8 cellular contexts compared by ENCODE assay signal in the genomic region with DNA sequence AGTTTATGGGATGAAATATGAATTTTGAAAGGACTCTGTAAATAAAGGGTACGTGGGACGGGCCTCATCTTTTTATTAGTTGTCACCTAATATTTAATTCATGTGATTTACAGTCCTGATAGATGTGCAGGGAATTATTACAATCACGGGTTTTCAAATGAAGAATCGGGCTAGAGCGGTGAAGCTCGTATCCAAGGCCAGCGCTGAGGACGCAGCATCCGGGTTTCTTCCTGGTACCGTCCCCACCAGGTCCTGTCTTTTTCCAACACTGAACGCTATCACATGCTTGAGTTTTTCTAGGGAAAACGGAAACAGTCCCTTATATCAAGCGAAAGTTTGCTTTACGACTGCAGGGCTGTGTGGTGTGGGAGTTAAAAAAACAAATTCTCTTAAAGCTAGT. TPM values are rescaled to one million over a fixed set of nuclear protein-coding genes. Genes with fewer than 3 reads are reported as not detected.
DNase-seq lines count a peak whose midpoint lies in the region; ATAC-seq and TF ChIP-seq lines count a peak whose summit lies in the region.

No MANE protein-coding gene starts in this region.

- H3K36me3 ChIP-seq in HUES64 (ENCODE audit: insufficient read depth, low read length) (peaks cover 33% of the 10 kb centered on the region), neutrophil (peaks cover 12% of the 10 kb centered on the region)

- no peak for TF ChIP-seq CTCF in CD14-positive monocyte (IDR thresholded peaks at IDR 0.05)
- no peak for TF ChIP-seq CTCF in neutrophil (IDR thresholded peaks at IDR 0.05)

- H3K9me3 Mint-ChIP-seq in CD14-positive monocyte = no peaks in the 10 kb centered on the region
- H3K9me3 Mint-ChIP-seq in activated T-helper 1 cell treated with anti-CD3 and anti-CD28 coated beads, Interleukin-12 subunit alpha, Interleukin-12 subunit beta, Interleukin-2, Interleukin-4 antibody, amounts not matched to agents 30 ng/mL and 10 ng/mL and 1 ng/mL, durations not matched to agents 14 hours and 24 hours and 36 hours = no peaks in the 10 kb centered on the region

- H3K4me3 Mint-ChIP-seq in CD14-positive monocyte = peak overlapping the region; percentile 87 to 94
- H3K4me3 Mint-ChIP-seq in activated T-helper 1 cell treated with anti-CD3 and anti-CD28 coated beads, Interleukin-12 subunit alpha, Interleukin-12 subunit beta, Interleukin-2, Interleukin-4 antibody, amounts not matched to agents 30 ng/mL and 10 ng/mL and 1 ng/mL, durations not matched to agents 14 hours and 24 hours and 36 hours = peak overlapping the region; percentile 89

- H3K9ac ChIP-seq in HUES64 (ENCODE audit: low read depth, low read length) = peak overlapping the region; percentile 27; the same call in 1 of the 2 replicates

- H3K27me3 Mint-ChIP-seq in CD14-positive monocyte (ENCODE audit: low read depth in 3 of 3) = peaks cover 0 to 3% (median 0%) of the 10 kb centered on the region in 3 donors
- H3K27me3 Mint-ChIP-seq in activated T-helper 1 cell treated with anti-CD3 and anti-CD28 coated beads, Interleukin-12 subunit alpha, Interleukin-12 subunit beta, Interleukin-2, Interleukin-4 antibody, amounts not matched to agents 30 ng/mL and 10 ng/mL and 1 ng/mL, durations not matched to agents 14 hours and 24 hours and 36 hours (ENCODE audit: insufficient read depth) = no peaks in the 10 kb centered on the region

- peaks cover 30% of the 10 kb centered on the region for H3K4me1 Mint-ChIP-seq in CD14-positive monocyte
- H3K4me1 Mint-ChIP-seq in activated T-helper 1 cell treated with anti-CD3 and anti-CD28 coated beads, Interleukin-12 subunit alpha, Interleukin-12 subunit beta, Interleukin-2, Interleukin-4 antibody, amounts not matched to agents 30 ng/mL and 10 ng/mL and 1 ng/mL, durations not matched to agents 14 hours and 24 hours and 36 hours (ENCODE audit: low read depth) = peaks cover 28% of the 10 kb centered on the region

- peaks cover 30 to 52% of the 10 kb centered on the region in 2 donors for H3K36me3 Mint-ChIP-seq in CD14-positive monocyte
- H3K36me3 Mint-ChIP-seq in activated T-helper 1 cell treated with anti-CD3 and anti-CD28 coated beads, Interleukin-12 subunit alpha, Interleukin-12 subunit beta, Interleukin-2, Interleukin-4 antibody, amounts not matched to agents 30 ng/mL and 10 ng/mL and 1 ng/mL, durations not matched to agents 14 hours and 24 hours and 36 hours (ENCODE audit: low read depth) = peaks cover 19% of the 10 kb centered on the region

- peak overlapping the region; percentile 84 for H3K4me3 ChIP-seq in HUES64 (ENCODE audit: low read length)
- peak overlapping the region; percentile 81 to 97 for H3K4me3 ChIP-seq in neutrophil (ENCODE audit: low read depth in 1 of 2, low read length in 1 of 2)

- WGBS in HUES64 = 17% methylated on average over 13 of the region's 14 CpGs

- H3K4me1 ChIP-seq in HUES64 (ENCODE audit: insufficient read depth, low read length) = peaks cover 6% of the 10 kb centered on the region; the same call in 1 of the 2 replicates
- peaks cover 21 to 24% of the 10 kb centered on the region in 2 experiments for H3K4me1 ChIP-seq in neutrophil (ENCODE audit: control insufficient read depth in 1 of 2, insufficient read depth in 1 of 2, low read depth in 1 of 2, low read length in 1 of 2)

- H3K27me3 ChIP-seq in HUES64 (ENCODE audit: insufficient read depth, low read length) = no peaks in the 10 kb centered on the region
- H3K27me3 ChIP-seq in neutrophil = no peaks in the 10 kb centered on the region

- H3K27ac ChIP-seq in HUES64 (ENCODE audit: low read depth, low read length) (no peak overlapping the region), neutrophil (peak overlapping the region; percentile 93)

- DNase-seq in CD14-positive monocyte (ENCODE audit: low spot score) (no peak), glomerular visceral epithelial cell (ENCODE audit: extremely low spot score) (peak; percentile 18), OCI-M2 (lab: John Stamatoyannopoulos, UW; ENCODE audit: unreplicated experiment) (no peak)
- no peak for DNase-seq in activated T-helper 1 cell treated with anti-CD3 and anti-CD28 coated beads, Interleukin-12 subunit alpha, Interleukin-12 subunit beta, Interleukin-2, Interleukin-4 antibody, amounts not matched to agents 30 ng/mL and 10 ng/mL and 1 ng/mL, durations not matched to agents 14 hours and 24 hours and 36 hours (ENCODE audit: low spot score)

- intact Hi-C loops in CD14-positive monocyte (cut with micrococcal nuclease) = no loop called here
- intact Hi-C loops in activated T-helper 1 cell treated with anti-CD3 and anti-CD28 coated beads, Interleukin-12 subunit alpha, Interleukin-12 subunit beta, Interleukin-2, Interleukin-4 antibody, amounts not matched to agents 30 ng/mL and 10 ng/mL and 1 ng/mL, durations not matched to agents 14 hours and 24 hours and 36 hours (cut with micrococcal nuclease) = loop anchor here (1.0 kb wide), 3 partner anchors 10 to 299 kb away; a partner anchor contains a TSS

- H3K27ac Mint-ChIP-seq in CD14-positive monocyte = peak overlapping the region; percentile 95 to 99 (median 98)
- H3K27ac Mint-ChIP-seq in activated T-helper 1 cell treated with anti-CD3 and anti-CD28 coated beads, Interleukin-12 subunit alpha, Interleukin-12 subunit beta, Interleukin-2, Interleukin-4 antibody, amounts not matched to agents 30 ng/mL and 10 ng/mL and 1 ng/mL, durations not matched to agents 14 hours and 24 hours and 36 hours = peak overlapping the region; percentile 92

- ATAC-seq in HG02870 (IDR thresholded peaks at IDR 0.05; ENCODE audit: unreplicated experiment) = no peak
- no peak for ATAC-seq in GM18909 (IDR thresholded peaks at IDR 0.05; ENCODE audit: poor library complexity, unreplicated experiment)

- H3K9me3 ChIP-seq in HUES64 (ENCODE audit: insufficient read depth, low read depth, low read length) (no peaks in the 10 kb centered on the region), neutrophil (no peaks in the 10 kb centered on the region)

RNA-seq across cellular contexts. Expression of a gene that starts 0.8 kb away (rescaled TPM):
- 100 to 1,000 TPM; 180 to 182 TPM for polyA plus RNA-seq in CD14-positive monocyte
- 35.8 TPM for polyA plus RNA-seq in HUES64 (2013, experiment 1 of 2)
- polyA plus RNA-seq in HUES64 (2013, experiment 2 of 2) = 34.0 TPM
- total RNA-seq in activated T-helper 1 cell treated with anti-CD3 and anti-CD28 coated beads, Interleukin-12 subunit alpha, Interleukin-12 subunit beta, Interleukin-2, Interleukin-4 antibody, amounts not matched to agents 30 ng/mL and 10 ng/mL and 1 ng/mL, durations not matched to agents 14 hours and 24 hours and 36 hours = 53.9 and 58.2 TPM in 2 replicates

RNA-seq across cellular contexts. Expression of a gene that starts 6.2 kb away (rescaled TPM):
- 1 to 10 TPM; 2.4 to 3.6 TPM for polyA plus RNA-seq in CD14-positive monocyte
- 4.5 TPM for polyA plus RNA-seq in HUES64 (2013, experiment 1 of 2)
- 4.4 TPM for polyA plus RNA-seq in HUES64 (2013, experiment 2 of 2)
- total RNA-seq in activated T-helper 1 cell treated with anti-CD3 and anti-CD28 coated beads, Interleukin-12 subunit alpha, Interleukin-12 subunit beta, Interleukin-2, Interleukin-4 antibody, amounts not matched to agents 30 ng/mL and 10 ng/mL and 1 ng/mL, durations not matched to agents 14 hours and 24 hours and 36 hours = 5.6 and 5.9 TPM in 2 replicates

RNA-seq across cellular contexts. Expression of a gene that starts 9.7 kb away (rescaled TPM):
- polyA plus RNA-seq in CD14-positive monocyte = 100 to 1,000 TPM; 200 to 218 TPM
- polyA plus RNA-seq in HUES64 (2013, experiment 1 of 2) = 13.9 TPM
- polyA plus RNA-seq in HUES64 (2013, experiment 2 of 2) = 19.1 TPM
- total RNA-seq in activated T-helper 1 cell treated with anti-CD3 and anti-CD28 coated beads, Interleukin-12 subunit alpha, Interleukin-12 subunit beta, Interleukin-2, Interleukin-4 antibody, amounts not matched to agents 30 ng/mL and 10 ng/mL and 1 ng/mL, durations not matched to agents 14 hours and 24 hours and 36 hours = 30.5 and 30.9 TPM in 2 replicates

RNA-seq across cellular contexts. Expression of a gene that starts 10.3 kb away (rescaled TPM):
- polyA plus RNA-seq in CD14-positive monocyte = 100 to 1,000 TPM; 138 to 167 TPM
- polyA plus RNA-seq in HUES64 (2013, experiment 1 of 2) = 112 TPM
- 101 TPM for polyA plus RNA-seq in HUES64 (2013, experiment 2 of 2)
- 81.6 and 85.8 TPM in 2 replicates for total RNA-seq in activated T-helper 1 cell treated with anti-CD3 and anti-CD28 coated beads, Interleukin-12 subunit alpha, Interleukin-12 subunit beta, Interleukin-2, Interleukin-4 antibody, amounts not matched to agents 30 ng/mL and 10 ng/mL and 1 ng/mL, durations not matched to agents 14 hours and 24 hours and 36 hours

RNA-seq across cellular contexts. Expression of a gene that starts 50.3 kb away (rescaled TPM):
- not detected for polyA plus RNA-seq in CD14-positive monocyte
- 0.45 TPM for polyA plus RNA-seq in HUES64 (2013, experiment 1 of 2)
- polyA plus RNA-seq in HUES64 (2013, experiment 2 of 2) = 0.38 TPM
- 4.1 and 4.6 TPM in 2 replicates for total RNA-seq in activated T-helper 1 cell treated with anti-CD3 and anti-CD28 coated beads, Interleukin-12 subunit alpha, Interleukin-12 subunit beta, Interleukin-2, Interleukin-4 antibody, amounts not matched to agents 30 ng/mL and 10 ng/mL and 1 ng/mL, durations not matched to agents 14 hours and 24 hours and 36 hours
